In the genomic region with DNA sequence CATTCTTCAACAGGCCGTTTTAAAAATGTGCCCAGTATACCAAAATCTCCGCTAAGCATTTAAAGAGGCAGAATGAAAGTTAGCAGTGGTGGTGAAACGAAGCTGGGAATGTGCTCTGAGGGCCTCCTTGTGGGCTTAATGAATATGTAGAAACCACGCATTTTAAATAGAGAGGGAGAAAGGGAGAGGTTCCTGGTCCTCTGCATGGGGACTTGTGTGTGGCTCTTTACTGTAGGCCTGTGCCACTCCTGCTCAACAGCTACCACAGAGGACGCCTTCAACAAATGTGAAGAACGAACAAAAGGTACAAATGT, we compare ENCODE assay signal across 25 cellular contexts.
DNase-seq lines count a peak whose midpoint lies in the region; ATAC-seq and TF ChIP-seq lines count a peak whose summit lies in the region.
"Had no signal": no experiment of that assay in that cellular context is flagged by ENCODE, and none has a peak within 500 bp of the region (broad histone marks: within the 10 kb centered on the region; RNA-seq: fewer than 3 reads in every experiment).

No MANE protein-coding gene starts in this region.

- H3K9me2 ChIP-seq in hepatocyte (replicated peaks; ENCODE audit: insufficient read depth): no peaks in the 10 kb centered on the region

- H3K27ac ChIP-seq in hepatocyte (peak overlapping the region; percentile 97), stomach (peak overlapping the region in 4 of 5 donors; percentile 42 to 68 (median 66))
- H3K27ac ChIP-seq: 22Rv1, KMS-11 had no signal

- no peaks in the 10 kb centered on the region for H3K4me1 Mint-ChIP-seq in activated CD4-positive, alpha-beta T cell treated with anti-CD3 and anti-CD28 coated beads for 36 hours
- H3K4me1 Mint-ChIP-seq: activated CD4-positive, alpha-beta T cell treated with anti-CD3 and anti-CD28 coated beads, Interleukin-2, amount 10 ng/mL, durations not matched to agents 7 days and 5 days; stimulated activated naive CD8-positive, alpha-beta T cell treated with anti-CD3 and anti-CD28 coated beads, Interleukin-15, amount 100 ng/mL, for 72 hours had no signal

- peak overlapping the region; percentile 59 for H3K4me2 ChIP-seq in hepatocyte
- H3K4me2 ChIP-seq: KMS-11 had no signal

- no peak for TF ChIP-seq EP300 in stomach (IDR thresholded peaks at IDR 0.05)

- no peak for ATAC-seq in activated CD4-positive, alpha-beta T cell treated with anti-CD3 and anti-CD28 coated beads for 36 hours
- ATAC-seq: activated naive CD4-positive, alpha-beta T cell treated with anti-CD3 and anti-CD28 coated beads, Interleukin-2, amount 50 U/mL, for 72 hours; CD8-positive, alpha-beta T cell; stimulated activated naive CD8-positive, alpha-beta T cell treated with anti-CD3 and anti-CD28 coated beads, Interleukin-15, amount 100 ng/mL, for 72 hours; T-helper 17 cell had no signal

- peak; percentile 18 for DNase-seq in NCI-H2107 treated with DMSO at 0.1 percent for 48 hours (lab: John Stamatoyannopoulos, UW; ENCODE audit: unreplicated experiment)
- no peak for DNase-seq in NCI-H2107 (lab: John Stamatoyannopoulos, UW)
- no peak for DNase-seq in astrocyte of the cerebellum (ENCODE audit: low read depth)
- peak; percentile 30 for DNase-seq in hepatocyte (ENCODE audit: low spot score)
- DNase-seq in stomach: no peak
- no peak for DNase-seq in BE2C
- no peak for DNase-seq in T-helper 1 cell
- DNase-seq in activated CD4-positive, alpha-beta T cell treated with anti-CD3 and anti-CD28 coated beads for 36 hours: no peak
- DNase-seq: activated CD4-positive, alpha-beta T cell treated with anti-CD3 and anti-CD28 coated beads, Interleukin-2, amount 10 ng/mL, durations not matched to agents 7 days and 5 days; activated CD8-positive, alpha-beta memory T cell treated with anti-CD3 and anti-CD28 coated beads, Interleukin-2, amount 50 U/mL, for 4 hours; AML-193; aorta; effector memory CD4-positive, alpha-beta T cell; NCI-H1436 treated with DMSO at 0.1 percent for 48 hours; NCI-H2171 treated with DMSO at 0.1 percent for 48 hours; NCI-H526; nephron progenitor cell; stimulated activated naive CD8-positive, alpha-beta T cell treated with anti-CD3 and anti-CD28 coated beads, Interleukin-15, amount 100 ng/mL, for 72 hours; T-helper 17 cell had no signal

- no peaks in the 10 kb centered on the region for H3K36me3 Mint-ChIP-seq in activated CD4-positive, alpha-beta T cell treated with anti-CD3 and anti-CD28 coated beads for 36 hours (ENCODE audit: low read depth)
- H3K36me3 Mint-ChIP-seq: activated naive CD4-positive, alpha-beta T cell treated with anti-CD3 and anti-CD28 coated beads, Interleukin-2, amount 50 U/mL, for 72 hours; CD8-positive, alpha-beta T cell had no signal

- no peak overlapping the region for H3K4me3 Mint-ChIP-seq in activated CD4-positive, alpha-beta T cell treated with anti-CD3 and anti-CD28 coated beads for 36 hours
- H3K4me3 Mint-ChIP-seq: activated CD4-positive, alpha-beta T cell treated with anti-CD3 and anti-CD28 coated beads, Interleukin-2, amount 10 ng/mL, durations not matched to agents 7 days and 5 days; CD8-positive, alpha-beta T cell; nephron progenitor cell; stimulated activated naive CD8-positive, alpha-beta T cell treated with anti-CD3 and anti-CD28 coated beads, Interleukin-15, amount 100 ng/mL, for 72 hours; T-helper 17 cell had no signal

- intact Hi-C loops in stomach (cut with DNase I; ENCODE audit: low total_unique reads): no loop called here
- intact Hi-C loops in activated CD4-positive, alpha-beta T cell treated with anti-CD3 and anti-CD28 coated beads for 36 hours (cut with DNase I, micrococcal nuclease): loop anchor here in 1 of 2 experiments (10.0 kb wide), 1 partner anchor 65 kb away; no protein-coding TSS in a partner anchor

- H3K4me3 ChIP-seq in astrocyte of the cerebellum (ENCODE audit: low read depth, low read length) (no peak overlapping the region), hepatocyte (no peak overlapping the region), stomach (no peak overlapping the region), BE2C (ENCODE audit: low read depth, low read length) (no peak overlapping the region)
- H3K4me3 ChIP-seq: transverse colon had no signal

- H3K27me3 ChIP-seq in hepatocyte (no peaks in the 10 kb centered on the region), stomach (no peaks in the 10 kb centered on the region), BE2C (no peaks in the 10 kb centered on the region)
- H3K27me3 ChIP-seq: Peyer's patch, transverse colon had no signal

- H3K27me3 Mint-ChIP-seq in activated CD4-positive, alpha-beta T cell treated with anti-CD3 and anti-CD28 coated beads for 36 hours: peaks cover 20% of the 10 kb centered on the region

- H3K27ac Mint-ChIP-seq in activated CD4-positive, alpha-beta T cell treated with anti-CD3 and anti-CD28 coated beads for 36 hours: no peak overlapping the region
- H3K27ac Mint-ChIP-seq: activated CD4-positive, alpha-beta T cell treated with anti-CD3 and anti-CD28 coated beads, Interleukin-2, amount 10 ng/mL, durations not matched to agents 7 days and 5 days; activated naive CD4-positive, alpha-beta T cell treated with anti-CD3 and anti-CD28 coated beads, Interleukin-2, amount 50 U/mL, for 72 hours; CD8-positive, alpha-beta T cell; nephron progenitor cell; stimulated activated naive CD8-positive, alpha-beta T cell treated with anti-CD3 and anti-CD28 coated beads, Interleukin-15, amount 100 ng/mL, for 72 hours; T-helper 17 cell had no signal

- TF ChIP-seq POLR2A in stomach (IDR thresholded peaks at IDR 0.05): no peak

- TF ChIP-seq CTCF in astrocyte of the cerebellum (IDR thresholded peaks at IDR 0.05; ENCODE audit: low read depth, low read length, missing control alignments) (peak; percentile 56), hepatocyte (IDR thresholded peaks at IDR 0.05; ENCODE audit: poor library complexity) (peak; percentile 25), stomach (IDR thresholded peaks at IDR 0.05) (no peak), BE2C (IDR thresholded peaks at IDR 0.05; ENCODE audit: low read depth, low read length) (no peak)

- H3K79me2 ChIP-seq in hepatocyte: peaks cover 2% of the 10 kb centered on the region

- H3K4me1 ChIP-seq in hepatocyte (ENCODE audit: insufficient read depth) (peaks cover 45% of the 10 kb centered on the region), stomach (peaks cover 11 to 59% (median 40%) of the 10 kb centered on the region in 4 donors), BE2C (peaks cover 79% of the 10 kb centered on the region)

- CTCF ChIA-PET in activated CD4-positive, alpha-beta T cell treated with anti-CD3 and anti-CD28 coated beads for 36 hours (lab: Charles Lee): interaction anchor here (0.5 kb wide), 1 partner anchor 410 kb away, joined by 4 read pairs; no protein-coding TSS in a partner anchor

- H4K20me1 ChIP-seq in hepatocyte (ENCODE audit: insufficient read depth, poor library complexity, severe bottlenecking): no peaks in the 10 kb centered on the region

- POLR2A ChIA-PET in activated CD4-positive, alpha-beta T cell treated with anti-CD3 and anti-CD28 coated beads for 36 hours (lab: Charles Lee): no interaction called here

- no peak overlapping the region for H2AFZ ChIP-seq in hepatocyte

- WGBS in hepatocyte (ENCODE audit: low lambda C conversion rate, missing lambda C conversion rate): 87% methylated on average over 6 of the region's 6 CpGs
- 49 to 66% (median 55%) methylated on average over 6 of the region's 6 CpGs for WGBS in stomach, 5 donors

- H3K9me3 Mint-ChIP-seq in activated CD4-positive, alpha-beta T cell treated with anti-CD3 and anti-CD28 coated beads for 36 hours (ENCODE audit: low read depth): no peaks in the 10 kb centered on the region
- H3K9me3 Mint-ChIP-seq: activated CD4-positive, alpha-beta T cell treated with anti-CD3 and anti-CD28 coated beads, Interleukin-2, amount 10 ng/mL, durations not matched to agents 7 days and 5 days; activated naive CD4-positive, alpha-beta T cell treated with anti-CD3 and anti-CD28 coated beads, Interleukin-2, amount 50 U/mL, for 72 hours; CD8-positive, alpha-beta T cell; nephron progenitor cell; stimulated activated naive CD8-positive, alpha-beta T cell treated with anti-CD3 and anti-CD28 coated beads, Interleukin-15, amount 100 ng/mL, for 72 hours had no signal

- H3K36me3 ChIP-seq in hepatocyte (replicated peaks; ENCODE audit: insufficient read depth, low read depth): no peaks in the 10 kb centered on the region
- H3K36me3 ChIP-seq in stomach: peaks cover 10 to 57% (median 36%) of the 10 kb centered on the region in 4 donors
- H3K36me3 ChIP-seq in BE2C: peaks cover 49% of the 10 kb centered on the region

- H3K9me3 ChIP-seq in hepatocyte (ENCODE audit: low read depth) (no peaks in the 10 kb centered on the region), stomach (no peaks in the 10 kb centered on the region), BE2C (no peaks in the 10 kb centered on the region)
- H3K9me3 ChIP-seq: Peyer's patch, transverse colon had no signal

- in situ Hi-C loops in astrocyte of the cerebellum (cut with HindIII; ENCODE audit: low sequenced_read_pairs): no loop called here

Comparison
In these comparisons a context has a peak if more than half of its experiments do, and no peak if none do; other contexts are left out.
1. DNase-seq: peak in NCI-H2107 treated with DMSO at 0.1 percent for 48 hours (single experiment) and hepatocyte (single experiment); none in NCI-H2107 (single experiment), astrocyte of the cerebellum (single experiment), stomach (single experiment), BE2C (single experiment), T-helper 1 cell (0 of 5) and activated CD4-positive, alpha-beta T cell treated with anti-CD3 and anti-CD28 coated beads for 36 hours (single experiment).
2. CTCF ChIP-seq: peak in astrocyte of the cerebellum (single experiment) and hepatocyte (single experiment); none in stomach (0 of 7) and BE2C (single experiment).